8 cellular contexts compared by ENCODE assay signal in the genomic region with DNA sequence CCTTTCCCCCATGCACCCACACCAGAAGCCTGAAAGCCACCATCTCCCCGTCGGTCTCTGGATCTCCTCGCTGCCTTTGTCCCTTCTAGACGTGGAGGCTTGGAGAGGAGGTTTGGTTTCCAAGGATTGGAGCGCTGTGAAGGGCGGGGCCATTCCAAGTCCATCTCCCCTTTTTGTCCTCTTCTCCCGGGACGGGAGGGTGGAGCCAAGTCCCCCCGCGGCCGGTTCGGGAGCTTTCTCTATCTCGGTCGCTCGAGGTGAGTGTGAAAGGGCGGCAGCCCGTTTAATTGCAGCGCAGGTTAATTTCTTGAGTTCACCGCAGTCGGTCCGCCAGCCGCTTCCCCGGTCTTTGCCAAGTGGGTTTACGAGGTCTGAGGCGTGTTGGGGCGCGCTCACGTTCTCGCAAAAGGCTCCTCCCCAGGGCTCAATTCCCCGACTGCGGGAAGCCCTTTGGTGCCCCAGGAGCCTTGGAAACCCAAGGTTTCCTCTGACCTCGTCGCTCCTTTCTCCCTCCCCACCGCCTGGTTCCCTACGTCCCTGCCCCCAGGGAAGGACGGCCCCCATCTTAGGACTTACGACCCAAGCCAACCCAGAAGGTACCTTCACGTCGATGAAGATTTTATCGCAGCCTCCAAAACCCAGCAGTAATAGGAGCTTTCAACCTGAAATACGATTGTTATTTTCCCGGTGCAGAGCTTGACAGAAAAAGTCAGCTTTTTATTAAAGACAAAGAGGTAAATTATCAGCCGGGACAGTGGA. TPM values are rescaled to one million over a fixed set of nuclear protein-coding genes. Genes with fewer than 3 reads are reported as not detected.
DNase-seq lines count a peak whose midpoint lies in the region; ATAC-seq, FAIRE-seq and TF ChIP-seq lines count a peak whose summit lies in the region.

No MANE protein-coding gene starts in this region.

- no peak for FAIRE-seq in pancreas (lab: Jason Lieb, UNC)

- WGBS in pancreas, 2 donors: 4 to 5% methylated on average over 43 of the region's 43 CpGs

- H3K9me3 Mint-ChIP-seq in Calu3 (ENCODE audit: low read depth, unreplicated experiment): no peaks in the 10 kb centered on the region

- peaks cover 8% of the 10 kb centered on the region for H3K4me1 Mint-ChIP-seq in Calu3 (ENCODE audit: low read depth, unreplicated experiment)

- peaks cover 4 to 10% (median 9%) of the 10 kb centered on the region in 3 donors for H3K4me1 ChIP-seq in pancreas

- no peaks in the 10 kb centered on the region for H3K27me3 Mint-ChIP-seq in Calu3 (ENCODE audit: unreplicated experiment)

- H3K27ac ChIP-seq in pancreas: peak overlapping the region in 1 of 4 donors; percentile 33

- H3K27ac Mint-ChIP-seq in Calu3 (ENCODE audit: unreplicated experiment): peak overlapping the region; percentile 83

- H3K4me3 ChIP-seq in fibroblast of villous mesenchyme (ENCODE audit: low read depth, low read length): peak overlapping the region; percentile 85
- peak overlapping the region; percentile 22 to 59 (median 46) for H3K4me3 ChIP-seq in pancreas

- peak; percentile 24 for DNase-seq in Calu3
- DNase-seq in NCI-H69 (lab: John Stamatoyannopoulos, UW): peak; percentile 87
- DNase-seq in fibroblast of villous mesenchyme (ENCODE audit: low read depth): no peak
- DNase-seq in pancreas: peak in 4 of 6 donors; percentile 13 to 67 (median 40)
- DNase-seq in COLO829 (ENCODE audit: low spot score): no peak
- DNase-seq in SIG-M5 (lab: John Stamatoyannopoulos, UW): no peak
- no peak for DNase-seq in stimulated activated CD4-positive, alpha-beta T cell treated with anti-CD3 and anti-CD28 coated beads, Interleukin-1b, Interleukin-23, amount 100 ng/mL, for 48 hours

- peaks cover 0 to 31% (median 2%) of the 10 kb centered on the region in 4 donors for H3K27me3 ChIP-seq in pancreas

- H3K9me3 ChIP-seq in pancreas: no peaks in the 10 kb centered on the region

- H3K36me3 ChIP-seq in pancreas: no peaks in the 10 kb centered on the region

- ATAC-seq in pancreas (peak in 1 of 4 donors; percentile 1), HG03432 (IDR thresholded peaks at IDR 0.05; ENCODE audit: unreplicated experiment) (no peak)

- no TSS peak for BruUV-seq in Calu3 (replicated peaks; lab: Mats Ljungman, UMichigan)

- intact Hi-C loops in Calu3 (cut with micrococcal nuclease; ENCODE audit: unreplicated experiment) (loop anchor here (5.0 to 10.0 kb wide), 3 partner anchors 143 to 958 kb away; no protein-coding TSS in a partner anchor), pancreas (cut with DNase I) (no loop called here)

- peaks cover 53% of the 10 kb centered on the region for H3K36me3 Mint-ChIP-seq in Calu3 (ENCODE audit: insufficient read depth, unreplicated experiment)

- H3K4me3 Mint-ChIP-seq in Calu3 (ENCODE audit: low read depth, unreplicated experiment): peak overlapping the region; percentile 87

- TF ChIP-seq CTCF in Calu3 (IDR thresholded peaks at IDR 0.05; ENCODE audit: unreplicated experiment): no peak
- TF ChIP-seq CTCF in fibroblast of villous mesenchyme (IDR thresholded peaks at IDR 0.05; ENCODE audit: insufficient read depth, low read depth, low read length): no peak
- no peak for TF ChIP-seq CTCF in pancreas (IDR thresholded peaks at IDR 0.05)

- CTCF ChIA-PET in Calu3 (lab: Charles Lee): interaction anchor here (0.6 kb wide), 1 partner anchor 1862 kb away, joined by 8 read pairs; no protein-coding TSS in a partner anchor

RNA-seq across cellular contexts. Expression of a gene that starts 2.8 kb away (rescaled TPM):
- total RNA-seq in Calu3 (2022) (37.3 and 48.0 TPM in 2 replicates), fibroblast of villous mesenchyme (16.4 and 32.4 TPM in 2 replicates), pancreas (10 to 100 TPM in 1 of 6 donors, 1 to 10 TPM in 5; 3.2 to 12.6 (median 4.9) TPM)
- polyA plus RNA-seq in pancreas: 1 to 10 TPM; 1.6 to 1.7 TPM

Comparison
In these comparisons a context has a peak if more than half of its experiments do, and no peak if none do; other contexts are left out.
1. DNase-seq: peak in Calu3 (single experiment), NCI-H69 (single experiment) and pancreas (4 of 6); none in fibroblast of villous mesenchyme (single experiment), COLO829 (single experiment), SIG-M5 (single experiment) and stimulated activated CD4-positive, alpha-beta T cell treated with anti-CD3 and anti-CD28 coated beads, Interleukin-1b, Interleukin-23, amount 100 ng/mL, for 48 hours (single experiment).